Comparison of ENCODE assay signal across 19 cellular contexts in the genomic region with DNA sequence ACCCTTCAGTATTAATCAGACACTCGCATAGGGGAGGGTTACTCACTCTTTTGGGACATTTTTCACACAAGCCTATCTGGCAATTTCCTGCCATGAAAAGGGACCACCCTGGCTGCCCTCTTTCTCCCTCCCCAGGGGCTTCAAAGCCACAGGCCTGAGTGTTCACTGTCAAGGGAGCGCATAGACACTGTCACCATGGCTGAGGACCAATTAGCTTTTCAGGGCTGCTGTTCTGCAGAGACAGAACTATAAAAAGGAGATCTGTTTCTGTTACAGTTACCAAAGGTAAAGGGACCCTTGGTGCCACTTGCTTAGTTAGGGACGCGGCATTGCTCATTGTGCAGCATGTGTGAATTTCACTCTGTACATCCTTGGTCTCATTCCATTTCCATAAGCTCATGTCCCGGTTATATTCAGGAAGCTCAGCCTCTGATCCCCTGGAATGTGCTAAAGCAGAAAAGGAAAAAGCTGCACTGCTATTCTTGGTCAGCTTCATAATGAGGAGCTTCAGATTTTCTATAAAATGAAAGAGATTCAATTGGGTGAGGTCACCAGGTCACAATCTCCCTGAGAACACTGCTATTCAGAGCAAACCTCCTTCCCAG. TPM values are rescaled to one million over a fixed set of nuclear protein-coding genes. Genes with fewer than 3 reads are reported as not detected.
DNase-seq lines count a peak whose midpoint lies in the region; ATAC-seq, FAIRE-seq and TF ChIP-seq lines count a peak whose summit lies in the region.
"Had no signal": no experiment of that assay in that cellular context is flagged by ENCODE, and none has a peak within 500 bp of the region (broad histone marks: within the 10 kb centered on the region; RNA-seq: fewer than 3 reads in every experiment).

No MANE protein-coding gene starts in this region.

- no peak for TF ChIP-seq CTCF in choroid plexus epithelial cell (conservative IDR thresholded peaks at IDR 0.05; ENCODE audit: low read depth, low read length)
- no peak for TF ChIP-seq CTCF in keratinocyte (optimal IDR thresholded peaks at IDR 0.05 in 1 of 3, IDR thresholded peaks at IDR 0.05 in 1 of 3, conservative IDR thresholded peaks at IDR 0.05 in 1 of 3; ENCODE audit: extremely low read depth in 1 of 3, insufficient read depth in 2 of 3, low read length in 3 of 3)
- no peak for TF ChIP-seq CTCF in smooth muscle cell (IDR thresholded peaks at IDR 0.05; ENCODE audit: borderline replicate concordance, insufficient read depth, poor library complexity, severe bottlenecking)

- no peaks in the 10 kb centered on the region for H3K36me3 Mint-ChIP-seq in activated naive CD4-positive, alpha-beta T cell treated with anti-CD3 and anti-CD28 coated beads, Interleukin-2, amount 50 U/mL, for 24 hours

- H3K4me1 ChIP-seq in keratinocyte (ENCODE audit: control insufficient read depth, extremely low read depth, insufficient read depth, low read length) (peaks cover 52% of the 10 kb centered on the region), smooth muscle cell (ENCODE audit: low read depth) (peaks cover 67% of the 10 kb centered on the region)

- H3K9ac ChIP-seq in keratinocyte (ENCODE audit: control insufficient read depth, extremely low read depth, insufficient read depth, low read length) (no peak overlapping the region), smooth muscle cell (ENCODE audit: low read depth) (peak overlapping the region; percentile 84)

- H3K9me1 ChIP-seq in keratinocyte (ENCODE audit: control insufficient read depth, extremely low read depth, insufficient read depth, low read length): no peaks in the 10 kb centered on the region

- no peak overlapping the region for H3K4me3 Mint-ChIP-seq in activated naive CD4-positive, alpha-beta T cell treated with anti-CD3 and anti-CD28 coated beads, Interleukin-2, amount 50 U/mL, for 24 hours
- H3K4me3 Mint-ChIP-seq: activated T-cell treated with anti-CD3 and anti-CD28 coated beads, Interleukin-2, amount 50 U/mL, for 24 hours; effector memory CD8-positive, alpha-beta T cell had no signal

- H3K79me2 ChIP-seq in keratinocyte (ENCODE audit: control insufficient read depth, insufficient read depth, low read length): no peaks in the 10 kb centered on the region
- no peaks in the 10 kb centered on the region for H3K79me2 ChIP-seq in smooth muscle cell (ENCODE audit: low read depth)

- no peak for DNase-seq in activated naive CD4-positive, alpha-beta T cell treated with Interleukin-2 at 50 U/mL for 16 hours
- peak; percentile 55 for DNase-seq in choroid plexus epithelial cell (ENCODE audit: low read depth)
- no peak for DNase-seq in keratinocyte (ENCODE audit: low read depth, low spot score)
- no peak for DNase-seq in smooth muscle cell (lab: John Stamatoyannopoulos, UW; ENCODE audit: unreplicated experiment)
- no peak for DNase-seq in inferior parietal cortex (ENCODE audit: extremely low spot score)
- no peak for DNase-seq in RKO (ENCODE audit: low spot score)
- DNase-seq: activated T-cell treated with anti-CD3 and anti-CD28 coated beads, Interleukin-2, amount 50 U/mL, for 24 hours; amniotic stem cell; effector memory CD8-positive, alpha-beta T cell; heart left ventricle; Karpas-422; NCI-H1694; NCI-H524 treated with DMSO at 0.1 percent for 48 hours; PC-9 had no signal

- no peak overlapping the region for H2AFZ ChIP-seq in keratinocyte (ENCODE audit: control insufficient read depth, low read length)
- H2AFZ ChIP-seq in smooth muscle cell (ENCODE audit: low read depth): no peak overlapping the region
- H2AFZ ChIP-seq: PC-9 had no signal

- no peaks in the 10 kb centered on the region for H3K9me3 ChIP-seq in keratinocyte (ENCODE audit: control insufficient read depth, low read depth, low read length)
- no peaks in the 10 kb centered on the region for H3K9me3 ChIP-seq in smooth muscle cell (replicated peaks; ENCODE audit: low read depth)
- H3K9me3 ChIP-seq: heart left ventricle, suprapubic skin had no signal

- dilution Hi-C loops in keratinocyte (cut with MboI; ENCODE audit: extremely low pct_ligation_motif_present, low sequenced_read_pairs): no loop called here

- H3F3A ChIP-seq in smooth muscle cell (ENCODE audit: low read depth): peaks cover 36% of the 10 kb centered on the region

- no peaks in the 10 kb centered on the region for H4K20me1 ChIP-seq in keratinocyte (ENCODE audit: control insufficient read depth, extremely low read depth, insufficient read depth, low read length)
- H4K20me1 ChIP-seq in smooth muscle cell (ENCODE audit: low read depth): no peaks in the 10 kb centered on the region

- FAIRE-seq in keratinocyte (lab: Jason Lieb, UNC): peak; percentile 60

- peak overlapping the region; percentile 33 for H3K27ac Mint-ChIP-seq in activated naive CD4-positive, alpha-beta T cell treated with anti-CD3 and anti-CD28 coated beads, Interleukin-2, amount 50 U/mL, for 24 hours
- H3K27ac Mint-ChIP-seq: activated T-cell treated with anti-CD3 and anti-CD28 coated beads, Interleukin-2, amount 50 U/mL, for 24 hours; effector memory CD8-positive, alpha-beta T cell had no signal

- no peaks in the 10 kb centered on the region for H3K27me3 Mint-ChIP-seq in activated naive CD4-positive, alpha-beta T cell treated with anti-CD3 and anti-CD28 coated beads, Interleukin-2, amount 50 U/mL, for 24 hours

- H3K27me3 ChIP-seq in keratinocyte (ENCODE audit: control insufficient read depth, extremely low read depth, insufficient read depth, low read length) (no peaks in the 10 kb centered on the region), smooth muscle cell (ENCODE audit: low read depth) (no peaks in the 10 kb centered on the region)
- H3K27me3 ChIP-seq: heart left ventricle, suprapubic skin had no signal

- H3K4me3 ChIP-seq in choroid plexus epithelial cell (ENCODE audit: low read depth, low read length): no peak overlapping the region
- no peak overlapping the region for H3K4me3 ChIP-seq in keratinocyte (ENCODE audit: control insufficient read depth in 2 of 3, extremely low read depth in 1 of 3, insufficient read depth in 2 of 3, low read depth in 1 of 3, low read length in 3 of 3)
- H3K4me3 ChIP-seq in smooth muscle cell: no peak overlapping the region
- H3K4me3 ChIP-seq: heart left ventricle, PC-9, suprapubic skin had no signal

- peak overlapping the region; percentile 84 for H3K4me2 ChIP-seq in keratinocyte (ENCODE audit: control insufficient read depth, extremely low read depth, insufficient read depth, low read depth, low read length)
- peak overlapping the region; percentile 71 for H3K4me2 ChIP-seq in smooth muscle cell
- H3K4me2 ChIP-seq: PC-9 had no signal

- peak overlapping the region; percentile 97 for H3K27ac ChIP-seq in keratinocyte (ENCODE audit: control insufficient read depth, insufficient read depth, low read length)
- H3K27ac ChIP-seq in smooth muscle cell (ENCODE audit: low read depth): peak overlapping the region; percentile 98
- H3K27ac ChIP-seq: heart left ventricle, HL-60, PC-9, suprapubic skin had no signal

- ATAC-seq in HG03196 (IDR thresholded peaks at IDR 0.05; ENCODE audit: unreplicated experiment): no peak
- ATAC-seq: heart left ventricle, left lobe of liver had no signal

- peaks cover 15% of the 10 kb centered on the region for H3K4me1 Mint-ChIP-seq in activated naive CD4-positive, alpha-beta T cell treated with anti-CD3 and anti-CD28 coated beads, Interleukin-2, amount 50 U/mL, for 24 hours

- H3K9me3 Mint-ChIP-seq in activated naive CD4-positive, alpha-beta T cell treated with anti-CD3 and anti-CD28 coated beads, Interleukin-2, amount 50 U/mL, for 24 hours: no peaks in the 10 kb centered on the region
- H3K9me3 Mint-ChIP-seq: activated T-cell treated with anti-CD3 and anti-CD28 coated beads, Interleukin-2, amount 50 U/mL, for 24 hours; effector memory CD8-positive, alpha-beta T cell had no signal

- H3K36me3 ChIP-seq in keratinocyte (ENCODE audit: control insufficient read depth in 2 of 2, extremely low read depth in 1 of 2, insufficient read depth in 2 of 2, low read length in 2 of 2) (no peaks in the 10 kb centered on the region), smooth muscle cell (ENCODE audit: low read depth) (no peaks in the 10 kb centered on the region)
- H3K36me3 ChIP-seq: heart left ventricle, suprapubic skin had no signal

- WGBS in smooth muscle cell (ENCODE audit: low lambda C conversion rate): 11% methylated on average over 5 of the region's 5 CpGs

RNA-seq across cellular contexts. Expression of gene RNF152, which starts 55.5 kb away (rescaled TPM):
- polyA plus RNA-seq in keratinocyte (10.1 to 29.9 TPM (median 12.6 TPM) in 3 replicates), smooth muscle cell (9.9 and 10.6 TPM in 2 replicates)
- 6.9 TPM for polyA plus RNA-seq in keratinocyte (2011; ENCODE audit: low read depth)
- polyA plus RNA-seq in keratinocyte (2011; cell fraction: cytosol; rRNA removed): 11.0 and 11.8 TPM in 2 replicates
- 29.0 TPM in 2 replicates for polyA plus RNA-seq in keratinocyte (2011; cell fraction: nucleus; rRNA removed)
- polyA plus RNA-seq in keratinocyte (2012; ENCODE audit: low replicate concordance): 9.4 and 11.9 TPM in 2 replicates
- polyA minus RNA-seq in keratinocyte: 52.0 to 245 TPM (median 102 TPM) in 3 replicates
- 75.4 TPM for polyA minus RNA-seq in keratinocyte (2011; cell fraction: cytosol; rRNA and poly(A)+ RNA removed)
- polyA minus RNA-seq in keratinocyte (2011; cell fraction: nucleus; rRNA and poly(A)+ RNA removed): 104 and 146 TPM in 2 replicates
- 56.6 and 57.3 TPM in 2 replicates for total RNA-seq in smooth muscle cell
- total RNA-seq: PC-9 had no signal
